Comparison of ENCODE assay signal across 15 cellular contexts in genomic region chr3:128503164-128503651, GRCh38. TPM values are rescaled to one million over a fixed set of nuclear protein-coding genes. Genes with fewer than 3 reads are reported as not detected.
A peak's percentile ranks its signal among the peaks of the same experiment; 100 is the strongest.
DNase-seq lines count a peak whose midpoint lies in the region; TF ChIP-seq lines count a peak whose summit lies in the region.
"Had no signal": no experiment of that assay in that cellular context is flagged by ENCODE, and none has a peak within 500 bp of the region (broad histone marks: within the 10 kb centered on the region; RNA-seq: fewer than 3 reads in every experiment).

No MANE protein-coding gene starts in this region.

- H3K4me3 ChIP-seq in DOHH2 (ENCODE audit: low read length) = no peak overlapping the region
- no peak overlapping the region for H3K4me3 ChIP-seq in mesendoderm (ENCODE audit: low read length)

- H3K27me3 Mint-ChIP-seq in chondrocyte (ENCODE audit: low read depth) (peaks cover 38% of the 10 kb centered on the region), HFFc6 (ENCODE audit: insufficient read depth) (peaks cover 5% of the 10 kb centered on the region)

- H2BK15ac ChIP-seq in mesendoderm (replicated peaks; ENCODE audit: low read depth) = no peak overlapping the region

- no peaks in the 10 kb centered on the region for H3F3A ChIP-seq in DOHH2 (ENCODE audit: control insufficient read depth, insufficient read depth)

- H3K79me2 ChIP-seq in DOHH2 (ENCODE audit: control insufficient read depth, low read length) = no peaks in the 10 kb centered on the region
- H3K79me2 ChIP-seq in mesendoderm (ENCODE audit: control insufficient read depth, insufficient read depth, low read length) = no peaks in the 10 kb centered on the region

- no peaks in the 10 kb centered on the region for H3K79me1 ChIP-seq in mesendoderm (ENCODE audit: low read length)

- no peak overlapping the region for H3K9ac ChIP-seq in mesendoderm (ENCODE audit: low read length)

- H2AK5ac ChIP-seq in mesendoderm (ENCODE audit: low read length) = no peak overlapping the region

- no peak overlapping the region for H4K8ac ChIP-seq in mesendoderm (ENCODE audit: low read depth, low read length)

- no peak overlapping the region for H3K18ac ChIP-seq in mesendoderm (ENCODE audit: low read length)

- H2BK5ac ChIP-seq in mesendoderm (ENCODE audit: low read length) = no peak overlapping the region

- WGBS in mesendoderm (ENCODE audit: extremely low coverage, insufficient coverage, low lambda C conversion rate) = no CpG with 5 or more reads among the region's 12 CpGs

- H3K9me3 Mint-ChIP-seq in chondrocyte (ENCODE audit: low read depth) = no peaks in the 10 kb centered on the region
- no peaks in the 10 kb centered on the region; the same call in 1 of the 2 replicates for H3K9me3 Mint-ChIP-seq in HFFc6
- H3K9me3 Mint-ChIP-seq: activated naive CD8-positive, alpha-beta T cell treated with anti-CD3 and anti-CD28 coated beads, Interleukin-2, amount 50 U/mL, for 24 hours; nephron had no signal

- no peak overlapping the region for H3K27ac ChIP-seq in DOHH2 (ENCODE audit: low read depth, low read length)
- no peak overlapping the region for H3K27ac ChIP-seq in mesendoderm (ENCODE audit: low read depth, low read length)

- H3K4me1 ChIP-seq in DOHH2 (ENCODE audit: control insufficient read depth, low read length) = no peaks in the 10 kb centered on the region
- no peaks in the 10 kb centered on the region for H3K4me1 ChIP-seq in mesendoderm (ENCODE audit: control insufficient read depth, low read depth, low read length)

- DNase-seq in chondrocyte (ENCODE audit: low spot score) (no peak), mesendoderm (peak; percentile 57), HFFc6 (no peak), NCI-H345 (lab: John Stamatoyannopoulos, UW) (no peak), NCI-H345 treated with DMSO at 0.1 percent for 48 hours (lab: John Stamatoyannopoulos, UW; ENCODE audit: unreplicated experiment) (no peak), GM03348 (ENCODE audit: low spot score) (no peak)
- DNase-seq: activated CD4-positive, alpha-beta T cell treated with anti-CD3 and anti-CD28 coated beads, Interleukin-2, amount 50 U/mL, for 4 hours; activated naive CD8-positive, alpha-beta T cell treated with anti-CD3 and anti-CD28 coated beads, Interleukin-2, amount 50 U/mL, for 24 hours; immature natural killer cell; NCI-H1436; stimulated activated naive CD8-positive, alpha-beta T cell treated with anti-CD3 and anti-CD28 coated beads, Interleukin-15, Interleukin-2, amounts not matched to agents 100 U/mL and 50 U/mL, for 24 hours had no signal

- TF ChIP-seq CTCF in DOHH2 (IDR thresholded peaks at IDR 0.05; ENCODE audit: low read depth, low read length, poor library complexity, severe bottlenecking) (peak; percentile 29), LNCAP (IDR thresholded peaks at IDR 0.05) (peak; percentile 33; the same call in 1 of the 2 replicates), chondrocyte (IDR thresholded peaks at IDR 0.05) (peak; percentile 55), HFFc6 (IDR thresholded peaks at IDR 0.05) (no peak)

- H3K4me3 Mint-ChIP-seq in chondrocyte (ENCODE audit: unreplicated experiment) (no peak overlapping the region), HFFc6 (no peak overlapping the region)
- H3K4me3 Mint-ChIP-seq: activated naive CD8-positive, alpha-beta T cell treated with anti-CD3 and anti-CD28 coated beads, Interleukin-2, amount 50 U/mL, for 24 hours; immature natural killer cell; nephron had no signal

- H4K20me1 ChIP-seq in DOHH2 (ENCODE audit: control insufficient read depth, insufficient read depth, low read depth, low read length) = no peaks in the 10 kb centered on the region

- peaks cover 6% of the 10 kb centered on the region; the same call in 1 of the 2 replicates for H3K9me3 ChIP-seq in DOHH2 (ENCODE audit: control insufficient read depth, insufficient read depth, low read length)

- H3K36me3 Mint-ChIP-seq in chondrocyte (ENCODE audit: low read depth) = no peaks in the 10 kb centered on the region
- peaks cover 25% of the 10 kb centered on the region for H3K36me3 Mint-ChIP-seq in HFFc6 (ENCODE audit: low read depth)
- H3K36me3 Mint-ChIP-seq: immature natural killer cell had no signal

- no peak overlapping the region for H4K5ac ChIP-seq in mesendoderm (ENCODE audit: low read length)

- H2BK120ac ChIP-seq in mesendoderm (ENCODE audit: low read depth, low read length) = no peak overlapping the region

- H3K27ac Mint-ChIP-seq in chondrocyte (ENCODE audit: unreplicated experiment) (no peak overlapping the region), HFFc6 (no peak overlapping the region)
- H3K27ac Mint-ChIP-seq: activated naive CD8-positive, alpha-beta T cell treated with anti-CD3 and anti-CD28 coated beads, Interleukin-2, amount 50 U/mL, for 24 hours; immature natural killer cell; nephron had no signal

- H3K36me3 ChIP-seq in DOHH2 (ENCODE audit: control insufficient read depth, low read length) (no peaks in the 10 kb centered on the region), mesendoderm (ENCODE audit: control insufficient read depth, insufficient read depth, low read length) (no peaks in the 10 kb centered on the region)

- H3K4me1 Mint-ChIP-seq in chondrocyte (ENCODE audit: low read depth) (peaks cover 3% of the 10 kb centered on the region), HFFc6 (ENCODE audit: low read depth) (peaks cover 13% of the 10 kb centered on the region)
- H3K4me1 Mint-ChIP-seq: activated naive CD8-positive, alpha-beta T cell treated with anti-CD3 and anti-CD28 coated beads, Interleukin-2, amount 50 U/mL, for 24 hours had no signal

- no peak overlapping the region for H3K56ac ChIP-seq in mesendoderm (ENCODE audit: low read length)

- H3K9me2 ChIP-seq in DOHH2 (replicated peaks; ENCODE audit: control insufficient read depth, low read length) = no peaks in the 10 kb centered on the region

- H3K27me3 ChIP-seq in DOHH2 (ENCODE audit: control insufficient read depth, low read length) (peaks cover 13% of the 10 kb centered on the region), mesendoderm (ENCODE audit: insufficient read depth, low read length, poor library complexity) (no peaks in the 10 kb centered on the region)

- H3K4ac ChIP-seq in mesendoderm (ENCODE audit: low read depth, low read length) = no peak overlapping the region

- H3K23ac ChIP-seq in mesendoderm (ENCODE audit: low read length) = no peak overlapping the region

- H3K4me2 ChIP-seq in DOHH2 (ENCODE audit: low read length) = no peak overlapping the region
- H3K4me2 ChIP-seq in mesendoderm (ENCODE audit: low read length) = no peak overlapping the region

RNA-seq across cellular contexts. Expression of gene GATA2, which starts 10.2 kb away (rescaled TPM):
- 0.10 to 0.44 TPM in 2 of 3 replicates, not detected in the other for total RNA-seq in chondrocyte
- 0.80 TPM for polyA plus RNA-seq in mesendoderm (2013, experiment 1 of 2)
- polyA plus RNA-seq in mesendoderm (2013, experiment 2 of 2) = 0.69 TPM
- 10 to 100 TPM; 71.0 to 97.5 (median 79.6) TPM for total RNA-seq in HFFc6 (2021; fragmentation: NEBNext Ultra II Directional; extraction: Animal tissue kit (Norgen Biotek cat#: 25700))

RNA-seq across cellular contexts. Expression of gene DNAJB8, which starts 36.5 kb away (rescaled TPM):
- not detected in 3 replicates for total RNA-seq in chondrocyte
- not detected for polyA plus RNA-seq in mesendoderm (2013, experiment 1 of 2)
- polyA plus RNA-seq in mesendoderm (2013, experiment 2 of 2) = not detected
- not detected for total RNA-seq in HFFc6 (2021; fragmentation: NEBNext Ultra II Directional; extraction: Animal tissue kit (Norgen Biotek cat#: 25700))
- total RNA-seq: H4 had no signal
- polyA plus RNA-seq: immature natural killer cell had no signal

Comparison
In these comparisons a context has a peak if more than half of its experiments do, and no peak if none do; other contexts are left out.
1. RNA of gene GATA2, which starts 10.2 kb away (total RNA-seq): 71.0 to 97.5 TPM in HFFc6; 0.10 to 0.44 TPM in chondrocyte; every median in the first group is over 10 times any median in the second.